ENCODE assay signal across 8 cellular contexts in the genomic region with DNA sequence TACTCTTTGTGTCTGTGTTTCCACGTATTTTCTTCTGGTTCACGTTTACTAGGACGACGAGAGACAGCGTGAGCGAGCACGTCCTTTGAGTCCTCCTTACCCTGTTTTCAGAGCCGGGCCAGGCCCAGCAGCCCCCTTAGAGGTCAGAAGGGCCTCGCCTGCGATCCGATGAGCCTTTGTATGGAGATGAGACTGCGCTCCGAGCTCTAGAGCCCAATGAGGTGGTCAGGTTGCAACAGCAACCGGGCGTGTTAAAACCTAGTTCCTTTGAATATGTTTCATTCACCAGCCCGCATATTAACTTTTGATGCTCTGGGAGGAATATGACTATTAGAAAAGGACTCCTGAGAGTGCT. TPM values are rescaled to one million over a fixed set of nuclear protein-coding genes. Genes with fewer than 3 reads are reported as not detected.
DNase-seq lines count a peak whose midpoint lies in the region; ATAC-seq and TF ChIP-seq lines count a peak whose summit lies in the region.

No MANE protein-coding gene starts in this region.

- ATAC-seq in HG02938 (IDR thresholded peaks at IDR 0.05; ENCODE audit: unreplicated experiment): peak; percentile 14
- peak; percentile 6 for ATAC-seq in left ventricle myocardium superior

- DNase-seq in GM06990 (ENCODE audit: extremely low read depth, insufficient read length) (no peak), left ventricle myocardium superior (no peak), HEK293T (ENCODE audit: extremely low spot score) (no peak), nucleus accumbens (lab: John Stamatoyannopoulos, UW) (no peak)
- DNase-seq in activated CD8-positive, alpha-beta memory T cell treated with anti-CD3 and anti-CD28 coated beads, Interleukin-2, amount 50 U/mL, for 48 hours: no peak

- H3K27me3 ChIP-seq in GM06990 (replicated peaks; ENCODE audit: control insufficient read depth, insufficient read depth, low read length): no peaks in the 10 kb centered on the region
- H3K27me3 ChIP-seq in skeletal muscle tissue (ENCODE audit: control insufficient read depth in 3 of 3, insufficient read depth in 3 of 3, low read length in 3 of 3): no peaks in the 10 kb centered on the region

- TF ChIP-seq CTCF in GM06990 (IDR thresholded peaks at IDR 0.05; ENCODE audit: insufficient read depth, low read length, poor library complexity, severe bottlenecking) (no peak), WI38 (IDR thresholded peaks at IDR 0.05; ENCODE audit: low read depth, low read length) (no peak)

- peak overlapping the region; percentile 70 to 91 (median 85) for H3K9ac ChIP-seq in skeletal muscle tissue (ENCODE audit: low read depth in 1 of 3, low read length in 3 of 3)

- H3K36me3 ChIP-seq in GM06990 (ENCODE audit: control insufficient read depth, insufficient read depth, low read length) (no peaks in the 10 kb centered on the region; the same call in none of the 2 replicates), skeletal muscle tissue (ENCODE audit: control insufficient read depth in 3 of 3, insufficient read depth in 3 of 3, low read length in 3 of 3) (peaks cover 0 to 2% (median 2%) of the 10 kb centered on the region in 3 donors)

- H3K4me1 ChIP-seq in skeletal muscle tissue (ENCODE audit: control insufficient read depth in 3 of 3, insufficient read depth in 3 of 3, low read length in 3 of 3): peaks cover 63 to 72% (median 70%) of the 10 kb centered on the region in 3 donors

- peak overlapping the region; percentile 99 for H3K27ac ChIP-seq in skeletal muscle tissue (ENCODE audit: low read depth, low read length)

- POLR2A ChIA-PET in HEK293T (lab: Yijun Ruan, JAX): interaction anchor here (0.7 to 2.9 kb wide), 7 partner anchors 13 to 278 kb away, joined by 3 to 18 read pairs (median 4); a partner anchor contains a TSS

- CTCF ChIA-PET in HEK293T (lab: Yijun Ruan, JAX): interaction anchor here (2.5 kb wide), 1 partner anchor 13 kb away, joined by 6 read pairs; no protein-coding TSS in a partner anchor

- intact Hi-C loops in left ventricle myocardium superior (cut with micrococcal nuclease): loop anchor here (10.0 kb wide), 1 partner anchor 57 kb away; a partner anchor contains a TSS

- H3K4me3 ChIP-seq in GM06990 (replicated peaks; ENCODE audit: low read depth, low read length): peak overlapping the region; percentile 92
- H3K4me3 ChIP-seq in WI38 (ENCODE audit: low read depth, low read length): peak overlapping the region; percentile 93
- H3K4me3 ChIP-seq in skeletal muscle tissue (ENCODE audit: low read length in 3 of 3): peak overlapping the region; percentile 97 to 99 (median 97)

- H3K9me3 ChIP-seq in skeletal muscle tissue (ENCODE audit: control insufficient read depth in 3 of 3, low read length in 3 of 3): no peaks in the 10 kb centered on the region

TF ChIP-seq in HEK293T, 16 proteins besides CTCF, POLR2A, EP300 and RAD21:
- TF ChIP-seq HDGF (IDR thresholded peaks at IDR 0.05; ENCODE audit: borderline replicate concordance) (no peak), ARNT (IDR thresholded peaks at IDR 0.05) (no peak), CTBP1 (IDR thresholded peaks at IDR 0.05; ENCODE audit: borderline replicate concordance) (no peak), ELF4 (IDR thresholded peaks at IDR 0.05) (no peak), TARDBP (IDR thresholded peaks at IDR 0.05) (no peak), BHLHE40 (IDR thresholded peaks at IDR 0.05; ENCODE audit: borderline replicate concordance) (no peak), FOXM1 (IDR thresholded peaks at IDR 0.05; ENCODE audit: borderline replicate concordance) (no peak), NFRKB (IDR thresholded peaks at IDR 0.05) (no peak), ZNF384 (IDR thresholded peaks at IDR 0.05) (no peak), FOXA1 (IDR thresholded peaks at IDR 0.05) (no peak), L3MBTL2 (conservative IDR thresholded peaks at IDR 0.05) (no peak), LEF1 (IDR thresholded peaks at IDR 0.05; ENCODE audit: borderline replicate concordance) (no peak), FOXK2 (IDR thresholded peaks at IDR 0.05) (no peak), SP1 (IDR thresholded peaks at IDR 0.05) (no peak)
- TF ChIP-seq, protein P1, sequence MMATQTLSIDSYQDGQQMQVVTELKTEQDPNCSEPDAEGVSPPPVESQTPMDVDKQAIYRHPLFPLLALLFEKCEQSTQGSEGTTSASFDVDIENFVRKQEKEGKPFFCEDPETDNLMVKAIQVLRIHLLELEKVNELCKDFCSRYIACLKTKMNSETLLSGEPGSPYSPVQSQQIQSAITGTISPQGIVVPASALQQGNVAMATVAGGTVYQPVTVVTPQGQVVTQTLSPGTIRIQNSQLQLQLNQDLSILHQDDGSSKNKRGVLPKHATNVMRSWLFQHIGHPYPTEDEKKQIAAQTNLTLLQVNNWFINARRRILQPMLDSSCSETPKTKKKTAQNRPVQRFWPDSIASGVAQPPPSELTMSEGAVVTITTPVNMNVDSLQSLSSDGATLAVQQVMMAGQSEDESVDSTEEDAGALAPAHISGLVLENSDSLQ (IDR thresholded peaks at IDR 0.05): no peak

RNA-seq across cellular contexts. Expression of a gene that starts 55.6 kb away (rescaled TPM):
- total RNA-seq in left ventricle myocardium superior (34.6 TPM), skeletal muscle tissue (19.3 TPM)
